ENCODE assay signal across 15 cellular contexts in genomic region chr6:14817068-14817467, GRCh38.
DNase-seq lines count a peak whose midpoint lies in the region; ATAC-seq lines count a peak whose summit lies in the region.
"Had no signal": no experiment of that assay in that cellular context is flagged by ENCODE, and none has a peak within 500 bp of the region (broad histone marks: within the 10 kb centered on the region; RNA-seq: fewer than 3 reads in every experiment).

No MANE protein-coding gene starts in this region.

- no peaks in the 10 kb centered on the region for H3K36me3 Mint-ChIP-seq in activated naive CD8-positive, alpha-beta T cell
- H3K36me3 Mint-ChIP-seq in activated naive CD8-positive, alpha-beta T cell treated with anti-CD3 and anti-CD28 coated beads, Interleukin-2, amount 50 U/mL, for 24 hours (ENCODE audit: low read depth) = peaks cover 8% of the 10 kb centered on the region

- peaks cover 4% of the 10 kb centered on the region for H3K4me1 Mint-ChIP-seq in activated naive CD8-positive, alpha-beta T cell (ENCODE audit: low read depth)
- peaks cover 26% of the 10 kb centered on the region for H3K4me1 Mint-ChIP-seq in activated naive CD8-positive, alpha-beta T cell treated with anti-CD3 and anti-CD28 coated beads, Interleukin-2, amount 50 U/mL, for 24 hours

- no peak for ATAC-seq in activated naive CD8-positive, alpha-beta T cell treated with anti-CD3 and anti-CD28 coated beads, Interleukin-2, amount 50 U/mL, for 24 hours
- ATAC-seq in left lobe of liver (peak; percentile 74), sciatic nerve (peak; percentile 10)

- intact Hi-C loops in sciatic nerve (cut with DNase I) = no loop called here

- H3K27me3 Mint-ChIP-seq in activated naive CD8-positive, alpha-beta T cell = no peaks in the 10 kb centered on the region
- no peaks in the 10 kb centered on the region for H3K27me3 Mint-ChIP-seq in activated naive CD8-positive, alpha-beta T cell treated with anti-CD3 and anti-CD28 coated beads, Interleukin-2, amount 50 U/mL, for 24 hours
- H3K27me3 Mint-ChIP-seq: B cell had no signal

- no peak overlapping the region for H3K4me3 Mint-ChIP-seq in activated naive CD8-positive, alpha-beta T cell
- H3K4me3 Mint-ChIP-seq in activated naive CD8-positive, alpha-beta T cell treated with anti-CD3 and anti-CD28 coated beads, Interleukin-2, amount 50 U/mL, for 24 hours = no peak overlapping the region
- H3K4me3 Mint-ChIP-seq: B cell, CD14-positive monocyte had no signal

- H3K27ac Mint-ChIP-seq in activated naive CD8-positive, alpha-beta T cell = peak overlapping the region; percentile 17
- no peak overlapping the region for H3K27ac Mint-ChIP-seq in activated naive CD8-positive, alpha-beta T cell treated with anti-CD3 and anti-CD28 coated beads, Interleukin-2, amount 50 U/mL, for 24 hours
- H3K27ac Mint-ChIP-seq: B cell, CD14-positive monocyte had no signal

- DNase-seq in activated naive CD8-positive, alpha-beta T cell treated with anti-CD3 and anti-CD28 coated beads, Interleukin-2, amount 50 U/mL, for 24 hours = no peak
- DNase-seq in NCI-H82 treated with DMSO at 0.1 percent for 48 hours (lab: John Stamatoyannopoulos, UW; ENCODE audit: unreplicated experiment) = peak; percentile 66
- peak; percentile 63 for DNase-seq in left lobe of liver (ENCODE audit: low spot score)
- DNase-seq in sciatic nerve (ENCODE audit: low spot score) = no peak
- DNase-seq in stimulated activated CD4-positive, alpha-beta T cell treated with anti-CD3 and anti-CD28 coated beads, Interleukin-4, amount 100 ng/mL, for 24 hours = no peak
- DNase-seq in NOMO-1 treated with DMSO at 0.1 percent for 48 hours (lab: John Stamatoyannopoulos, UW; ENCODE audit: unreplicated experiment) = no peak
- no peak for DNase-seq in hippocampal formation (lab: John Stamatoyannopoulos, UW)
- DNase-seq: GDM1, Kasumi-1, NCI-H1694, NCI-H2081 treated with DMSO at 0.1 percent for 48 hours, SJCRH30 had no signal

- no peaks in the 10 kb centered on the region for H3K9me3 Mint-ChIP-seq in activated naive CD8-positive, alpha-beta T cell (ENCODE audit: low read depth)
- peaks cover 5% of the 10 kb centered on the region for H3K9me3 Mint-ChIP-seq in activated naive CD8-positive, alpha-beta T cell treated with anti-CD3 and anti-CD28 coated beads, Interleukin-2, amount 50 U/mL, for 24 hours

Comparison
In these comparisons a context has a peak if more than half of its experiments do, and no peak if none do; other contexts are left out.
1. DNase-seq: peak in NCI-H82 treated with DMSO at 0.1 percent for 48 hours (single experiment) and left lobe of liver (single experiment); none in activated naive CD8-positive, alpha-beta T cell treated with anti-CD3 and anti-CD28 coated beads, Interleukin-2, amount 50 U/mL, for 24 hours (single experiment), sciatic nerve (single experiment), stimulated activated CD4-positive, alpha-beta T cell treated with anti-CD3 and anti-CD28 coated beads, Interleukin-4, amount 100 ng/mL, for 24 hours (single experiment), NOMO-1 treated with DMSO at 0.1 percent for 48 hours (single experiment) and hippocampal formation (0 of 2).